In genomic region chr2:218710334-218710686, GRCh38 we compare ENCODE assay signal across 9 cellular contexts. TPM values are rescaled to one million over a fixed set of nuclear protein-coding genes. Genes with fewer than 3 reads are reported as not detected.
A peak's percentile ranks its signal among the peaks of the same experiment; 100 is the strongest.
DNase-seq lines count a peak whose midpoint lies in the region; ATAC-seq and TF ChIP-seq lines count a peak whose summit lies in the region.
"Had no signal": no experiment of that assay in that cellular context is flagged by ENCODE, and none has a peak within 500 bp of the region (broad histone marks: within the 10 kb centered on the region; RNA-seq: fewer than 3 reads in every experiment).

No MANE protein-coding gene starts in this region.

- H3K36me3 ChIP-seq in DOHH2 (ENCODE audit: control insufficient read depth, low read length) (peaks cover 20% of the 10 kb centered on the region), psoas muscle (ENCODE audit: insufficient read depth in 1 of 2, low read depth in 1 of 2) (no peaks in the 10 kb centered on the region)

- peak overlapping the region; percentile 26 for H3K4me2 ChIP-seq in DOHH2 (ENCODE audit: low read length)

- no peak for TF ChIP-seq CTCF in DOHH2 (IDR thresholded peaks at IDR 0.05; ENCODE audit: low read depth, low read length, poor library complexity, severe bottlenecking)
- no peak for TF ChIP-seq CTCF in fibroblast of villous mesenchyme (IDR thresholded peaks at IDR 0.05; ENCODE audit: insufficient read depth, low read depth, low read length)
- TF ChIP-seq CTCF in psoas muscle (IDR thresholded peaks at IDR 0.05) = no peak

- no peak overlapping the region for H3K27ac ChIP-seq in DOHH2 (ENCODE audit: low read depth, low read length)
- peak overlapping the region; percentile 92 for H3K27ac ChIP-seq in psoas muscle

- H3K4me1 Mint-ChIP-seq in T-helper 17 cell = peaks cover 15% of the 10 kb centered on the region

- H4K20me1 ChIP-seq in DOHH2 (ENCODE audit: control insufficient read depth, insufficient read depth, low read depth, low read length) = peaks cover 11% of the 10 kb centered on the region; the same call in 1 of the 2 replicates

- H3F3A ChIP-seq in DOHH2 (ENCODE audit: control insufficient read depth, insufficient read depth) = no peaks in the 10 kb centered on the region

- H3K4me3 ChIP-seq in DOHH2 (ENCODE audit: low read length) = no peak overlapping the region
- peak overlapping the region; percentile 58 for H3K4me3 ChIP-seq in fibroblast of villous mesenchyme (ENCODE audit: low read depth, low read length)
- H3K4me3 ChIP-seq in psoas muscle = peak overlapping the region; percentile 91

- H3K9me3 ChIP-seq in DOHH2 (ENCODE audit: control insufficient read depth, insufficient read depth, low read length) (no peaks in the 10 kb centered on the region), T-helper 17 cell (ENCODE audit: control insufficient read depth, low read length, poor library complexity, severe bottlenecking) (no peaks in the 10 kb centered on the region), psoas muscle (no peaks in the 10 kb centered on the region)
- H3K9me3 ChIP-seq: body of pancreas had no signal

- no peak for DNase-seq in T-helper 17 cell
- no peak for DNase-seq in fibroblast of villous mesenchyme (ENCODE audit: low read depth)
- no peak for DNase-seq in psoas muscle
- no peak for DNase-seq in DMS 273 (lab: John Stamatoyannopoulos, UW; ENCODE audit: unreplicated experiment)
- no peak for DNase-seq in stimulated activated CD8-positive, alpha-beta memory T cell treated with anti-CD3 and anti-CD28 coated beads, Interleukin-4, amount 100 ng/mL, for 48 hours
- DNase-seq in NCI-H446 treated with DMSO at 0.1 percent for 48 hours (lab: John Stamatoyannopoulos, UW) = no peak
- DNase-seq in DMS114 treated with DMSO at 0.1 percent for 48 hours (lab: John Stamatoyannopoulos, UW; ENCODE audit: unreplicated experiment) = no peak

- 38 to 49% (median 41%) methylated on average over 14 of the region's 14 CpGs for WGBS in psoas muscle, 3 donors

- peaks cover 43% of the 10 kb centered on the region for H3K79me2 ChIP-seq in DOHH2 (ENCODE audit: control insufficient read depth, low read length)

- H3K27me3 Mint-ChIP-seq in T-helper 17 cell = peaks cover 10% of the 10 kb centered on the region

- no peaks in the 10 kb centered on the region for H3K9me2 ChIP-seq in DOHH2 (replicated peaks; ENCODE audit: control insufficient read depth, low read length)

- H3K4me3 Mint-ChIP-seq in T-helper 17 cell = peak overlapping the region; percentile 96

- intact Hi-C loops in psoas muscle (cut with DNase I) = loop anchor here in 1 of 2 donors (5.0 kb wide), 1 partner anchor 72 kb away; the partner anchor contains the start of gene CYP27A1

- H3K4me1 ChIP-seq in DOHH2 (ENCODE audit: control insufficient read depth, low read length) = peaks cover 32% of the 10 kb centered on the region
- H3K4me1 ChIP-seq in psoas muscle = peaks cover 9% of the 10 kb centered on the region

- no peak for ATAC-seq in T-helper 17 cell
- peak in 2 of 4 donors; percentile 5 to 16 for ATAC-seq in psoas muscle

- peak overlapping the region; percentile 96 for H3K27ac Mint-ChIP-seq in T-helper 17 cell

- H3K36me3 Mint-ChIP-seq in T-helper 17 cell (ENCODE audit: low read depth) = peaks cover 5% of the 10 kb centered on the region

- 0 out of 2 replicates have a peak, but pooled peaks cover 3% of the 10 kb centered on the region for H3K27me3 ChIP-seq in DOHH2 (ENCODE audit: control insufficient read depth, low read length)
- no peaks in the 10 kb centered on the region for H3K27me3 ChIP-seq in psoas muscle (ENCODE audit: insufficient read depth in 3 of 3, low read length in 2 of 3)
- H3K27me3 ChIP-seq: body of pancreas had no signal

RNA-seq across cellular contexts. Expression of gene TTLL4, which starts 0.3 kb away (rescaled TPM):
- total RNA-seq in T-helper 17 cell (10 to 100 TPM; 21.1 to 21.2 TPM), fibroblast of villous mesenchyme (12.6 and 19.9 TPM in 2 replicates), psoas muscle (10 to 100 TPM; 10.9 to 14.5 (median 13.8) TPM)
- polyA plus RNA-seq in psoas muscle = 10 to 100 TPM in 2 of 3 donors, 1 to 10 TPM in 1; 9.2 to 15.7 (median 14.0) TPM

RNA-seq across cellular contexts. Expression of gene STK36, which starts 38.4 kb away (rescaled TPM):
- total RNA-seq in T-helper 17 cell (10 to 100 TPM; 14.2 to 21.0 TPM), fibroblast of villous mesenchyme (23.7 and 23.8 TPM in 2 replicates), psoas muscle (10 to 100 TPM in 1 of 4 donors, 1 to 10 TPM in 3; 3.7 to 11.3 (median 7.4) TPM)
- 1 to 10 TPM; 4.6 to 8.7 (median 6.1) TPM for polyA plus RNA-seq in psoas muscle

RNA-seq across cellular contexts. Expression of gene RNF25, which starts 38.5 kb away (rescaled TPM):
- total RNA-seq in T-helper 17 cell (10 to 100 TPM; 13.4 to 18.3 TPM), fibroblast of villous mesenchyme (37.4 and 38.4 TPM in 2 replicates), psoas muscle (10 to 100 TPM; 14.5 to 30.3 (median 20.6) TPM)
- 10 to 100 TPM; 22.6 to 32.0 (median 26.3) TPM for polyA plus RNA-seq in psoas muscle

RNA-seq across cellular contexts. Expression of gene BCS1L, which starts 50.8 kb away (rescaled TPM):
- total RNA-seq in T-helper 17 cell (10 to 100 TPM; 24.1 to 31.8 TPM), fibroblast of villous mesenchyme (28.9 and 29.3 TPM in 2 replicates), psoas muscle (10 to 100 TPM; 24.3 to 40.5 (median 26.8) TPM)
- 10 to 100 TPM; 13.1 to 50.1 (median 31.4) TPM for polyA plus RNA-seq in psoas muscle

RNA-seq across cellular contexts. Expression of gene ZNF142, which starts 50.9 kb away (rescaled TPM):
- total RNA-seq in T-helper 17 cell (10 to 100 TPM; 55.0 to 55.6 TPM), fibroblast of villous mesenchyme (14.7 and 14.8 TPM in 2 replicates), psoas muscle (10 to 100 TPM; 12.0 to 33.5 (median 30.1) TPM)
- 10 to 100 TPM in 1 of 3 donors, 1 to 10 TPM in 2; 1.8 to 21.9 (median 6.9) TPM for polyA plus RNA-seq in psoas muscle
